ENCODE assay signal across 8 cellular contexts in the genomic region with DNA sequence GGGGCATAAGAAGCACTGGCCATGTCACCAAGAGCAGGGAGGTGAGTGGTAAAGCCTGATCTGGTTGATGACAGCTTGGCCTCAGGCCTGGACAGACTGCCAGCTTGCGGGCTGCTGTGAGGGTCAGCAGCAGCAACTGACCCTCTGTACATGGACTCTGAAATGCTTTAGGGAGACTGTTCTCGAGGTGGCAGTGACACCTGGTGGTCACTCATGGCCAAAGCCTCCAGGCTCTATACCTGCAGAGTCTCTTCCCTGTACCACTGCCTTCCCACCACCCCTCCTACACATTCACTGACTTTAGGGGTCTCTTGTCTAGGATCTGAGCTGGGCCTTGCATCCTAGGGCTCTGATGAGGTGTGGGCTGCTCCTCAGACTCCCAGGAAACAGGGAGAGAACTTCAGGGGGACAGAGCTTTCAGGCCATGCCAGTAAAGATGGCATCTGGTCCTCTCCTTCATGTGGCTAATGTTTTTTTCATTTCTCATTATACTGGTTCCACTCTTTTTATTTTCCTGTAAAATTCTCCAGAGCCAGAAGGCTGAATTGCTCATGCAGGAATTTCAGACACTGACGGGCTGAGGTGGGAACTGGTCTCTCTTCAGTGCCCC. TPM values are rescaled to one million over a fixed set of nuclear protein-coding genes. Genes with fewer than 3 reads are reported as not detected.
A peak's percentile ranks its signal among the peaks of the same experiment; 100 is the strongest.
DNase-seq lines count a peak whose midpoint lies in the region; ATAC-seq and TF ChIP-seq lines count a peak whose summit lies in the region.

No MANE protein-coding gene starts in this region.

- H3K27ac Mint-ChIP-seq in type B pancreatic cell = no peak overlapping the region

- peak; percentile 74 for ATAC-seq in HG02852 (IDR thresholded peaks at IDR 0.05; ENCODE audit: unreplicated experiment)
- peak; percentile 68 for ATAC-seq in lung (ENCODE audit: insufficient read depth, low FRiP score)

- peak; percentile 17 for DNase-seq in activated naive CD4-positive, alpha-beta T cell treated with Interleukin-2 at 50 U/mL for 16 hours
- DNase-seq in activated naive CD4-positive, alpha-beta T cell treated with anti-CD3 and anti-CD28 coated beads, Interleukin-2, amount 50 U/mL, for 16 hours = no peak
- DNase-seq in Peyer's patch = peak in 2 of 3 donors; percentile 79 to 88
- peak; percentile 61 to 66 for DNase-seq in dermis microvascular lymphatic vessel endothelial cell (ENCODE audit: low read depth in 2 of 2)
- peak; percentile 63 for DNase-seq in lung (ENCODE audit: low spot score)
- DNase-seq in type B pancreatic cell (ENCODE audit: extremely low spot score, unreplicated experiment) = no peak
- no peak for DNase-seq in GDM1 (lab: John Stamatoyannopoulos, UW)

- H3K4me3 ChIP-seq in Peyer's patch = no peak overlapping the region
- no peak overlapping the region for H3K4me3 ChIP-seq in lung

- peaks cover 4% of the 10 kb centered on the region for H3K36me3 Mint-ChIP-seq in type B pancreatic cell

- H3K4me1 ChIP-seq in Peyer's patch (peaks cover 0 to 10% (median 0%) of the 10 kb centered on the region in 4 donors), lung (ENCODE audit: control insufficient read depth in 2 of 2, insufficient read depth in 2 of 2, low read length in 2 of 2) (peaks cover 3 to 6% of the 10 kb centered on the region in 2 donors)

- H3K4me3 Mint-ChIP-seq in type B pancreatic cell = no peak overlapping the region

- H3K27me3 Mint-ChIP-seq in type B pancreatic cell = no peaks in the 10 kb centered on the region

- no peaks in the 10 kb centered on the region for H3K27me3 ChIP-seq in Peyer's patch
- no peaks in the 10 kb centered on the region for H3K27me3 ChIP-seq in lung (ENCODE audit: control insufficient read depth, insufficient read depth)

- 56 to 73% methylated on average over 3 of the region's 3 CpGs for WGBS in lung, 2 donors

- H3K9me3 ChIP-seq in Peyer's patch (peaks cover 0 to 3% (median 0%) of the 10 kb centered on the region in 4 donors), lung (ENCODE audit: control insufficient read depth in 2 of 2, insufficient read depth in 1 of 2, low read length in 1 of 2) (peaks cover 0 to 9% of the 10 kb centered on the region in 2 donors)

- H3K36me3 ChIP-seq in Peyer's patch (no peaks in the 10 kb centered on the region), lung (ENCODE audit: control insufficient read depth in 2 of 2, insufficient read depth in 2 of 2, low read length in 2 of 2) (no peaks in the 10 kb centered on the region)

- H3K4me1 Mint-ChIP-seq in type B pancreatic cell (ENCODE audit: unreplicated experiment) = no peaks in the 10 kb centered on the region

- no peaks in the 10 kb centered on the region for H3K9me3 Mint-ChIP-seq in type B pancreatic cell

- H3K27ac ChIP-seq in Peyer's patch = no peak overlapping the region
- H3K27ac ChIP-seq in lung (ENCODE audit: low read depth in 1 of 2, low read length in 1 of 2) = no peak overlapping the region

- TF ChIP-seq CTCF in Peyer's patch (IDR thresholded peaks at IDR 0.05) (peak; percentile 19 to 83 (median 70)), lung (IDR thresholded peaks at IDR 0.05; ENCODE audit: control extremely low read depth, extremely low read depth) (peak; percentile 49), type B pancreatic cell (conservative IDR thresholded peaks at IDR 0.05) (peak; percentile 87)

- TF ChIP-seq POLR2A in Peyer's patch (IDR thresholded peaks at IDR 0.05) = no peak

RNA-seq across cellular contexts. Expression of gene TIMP4, which starts 17.2 kb away (rescaled TPM):
- 10 to 100 TPM in 1 of 4 donors, 1 to 10 TPM in 3; 3.7 to 22.3 (median 5.0) TPM for total RNA-seq in Peyer's patch
- 0.51 and 0.64 TPM in 2 replicates for total RNA-seq in dermis microvascular lymphatic vessel endothelial cell
- total RNA-seq in lung = 10 to 100 TPM in 1 of 2 donors, under 1 TPM in 1; 0.48 to 17.2 TPM
- polyA plus RNA-seq in lung = 10 to 100 TPM in 1 of 2 donors, 1 to 10 TPM in 1; 1.4 to 22.2 TPM
- 0.43 and 0.48 TPM in 2 replicates for total RNA-seq in type B pancreatic cell (ENCODE audit: low replicate concordance)

Comparison
In these comparisons a context has a peak if more than half of its experiments do, and no peak if none do; other contexts are left out.
1. DNase-seq: peak in activated naive CD4-positive, alpha-beta T cell treated with Interleukin-2 at 50 U/mL for 16 hours (single experiment), Peyer's patch (2 of 3), dermis microvascular lymphatic vessel endothelial cell (2 of 2) and lung (single experiment); none in activated naive CD4-positive, alpha-beta T cell treated with anti-CD3 and anti-CD28 coated beads, Interleukin-2, amount 50 U/mL, for 16 hours (single experiment), type B pancreatic cell (single experiment) and GDM1 (single experiment).
2. Peak in every context shown above with its lines, with median percentiles within 50 percentile points of each other: CTCF ChIP-seq.